ENCODE assay signal across 1 cellular context in the genomic region with DNA sequence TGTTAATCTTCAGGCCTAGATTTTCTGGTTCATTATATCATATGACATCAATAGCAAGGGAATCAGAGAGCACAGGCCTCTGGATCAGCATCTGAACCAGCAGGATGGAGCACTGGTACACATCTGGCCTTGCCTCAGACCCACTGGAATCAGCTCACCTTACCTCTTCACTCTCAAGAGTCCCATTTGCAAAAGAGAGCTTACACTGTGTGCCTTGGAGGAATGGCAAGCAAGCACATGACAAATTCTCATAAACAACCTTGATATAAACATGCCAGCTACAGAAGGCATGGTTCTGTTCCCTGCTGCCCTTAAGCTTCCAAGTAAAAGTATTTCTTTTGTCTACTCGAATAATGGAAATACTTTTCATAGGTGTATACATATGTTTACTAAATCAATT.
TF ChIP-seq lines count a peak whose summit lies in the region.

No MANE protein-coding gene starts in this region.

TF ChIP-seq in SK-N-SH, 30 proteins besides CTCF, POLR2A, EP300 and RAD21 (continued from another document):
- TF ChIP-seq GATA2 (CRISPR knock-in tag; IDR thresholded peaks at IDR 0.05), result no peak
- TF ChIP-seq FOXJ3 (CRISPR knock-in tag; IDR thresholded peaks at IDR 0.05), result no peak
- no peak for TF ChIP-seq GABPA (IDR thresholded peaks at IDR 0.05; ENCODE audit: low read depth)
- TF ChIP-seq FOXM1 (IDR thresholded peaks at IDR 0.05; ENCODE audit: low read depth), result no peak
- TF ChIP-seq NFIC (IDR thresholded peaks at IDR 0.05; ENCODE audit: borderline replicate concordance), result no peak
- TF ChIP-seq USF2 (IDR thresholded peaks at IDR 0.05; ENCODE audit: borderline replicate concordance, low read depth, low read length), result no peak
- TF ChIP-seq JUND (IDR thresholded peaks at IDR 0.05), result no peak
- TF ChIP-seq MXI1 (IDR thresholded peaks at IDR 0.05; ENCODE audit: low read depth, low read length), result no peak
- TF ChIP-seq SMC3 (IDR thresholded peaks at IDR 0.05; ENCODE audit: low read depth, low read length), result no peak
- TF ChIP-seq CHD2 (IDR thresholded peaks at IDR 0.05; ENCODE audit: low read length, partially characterized antibody), result no peak
- TF ChIP-seq, protein P1, sequence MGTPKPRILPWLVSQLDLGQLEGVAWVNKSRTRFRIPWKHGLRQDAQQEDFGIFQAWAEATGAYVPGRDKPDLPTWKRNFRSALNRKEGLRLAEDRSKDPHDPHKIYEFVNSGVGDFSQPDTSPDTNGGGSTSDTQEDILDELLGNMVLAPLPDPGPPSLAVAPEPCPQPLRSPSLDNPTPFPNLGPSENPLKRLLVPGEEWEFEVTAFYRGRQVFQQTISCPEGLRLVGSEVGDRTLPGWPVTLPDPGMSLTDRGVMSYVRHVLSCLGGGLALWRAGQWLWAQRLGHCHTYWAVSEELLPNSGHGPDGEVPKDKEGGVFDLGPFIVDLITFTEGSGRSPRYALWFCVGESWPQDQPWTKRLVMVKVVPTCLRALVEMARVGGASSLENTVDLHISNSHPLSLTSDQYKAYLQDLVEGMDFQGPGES (IDR thresholded peaks at IDR 0.05; ENCODE audit: low read depth, low read length), result no peak
- TF ChIP-seq RFX5 (IDR thresholded peaks at IDR 0.05; ENCODE audit: low read length), result no peak
- TF ChIP-seq NRF1 (IDR thresholded peaks at IDR 0.05; ENCODE audit: low read depth, low read length), result no peak
- no peak for TF ChIP-seq POLR2AphosphoS5 (IDR thresholded peaks at IDR 0.05; ENCODE audit: low read depth, low read length)
